ENCODE assay signal across 13 cellular contexts in the genomic region with DNA sequence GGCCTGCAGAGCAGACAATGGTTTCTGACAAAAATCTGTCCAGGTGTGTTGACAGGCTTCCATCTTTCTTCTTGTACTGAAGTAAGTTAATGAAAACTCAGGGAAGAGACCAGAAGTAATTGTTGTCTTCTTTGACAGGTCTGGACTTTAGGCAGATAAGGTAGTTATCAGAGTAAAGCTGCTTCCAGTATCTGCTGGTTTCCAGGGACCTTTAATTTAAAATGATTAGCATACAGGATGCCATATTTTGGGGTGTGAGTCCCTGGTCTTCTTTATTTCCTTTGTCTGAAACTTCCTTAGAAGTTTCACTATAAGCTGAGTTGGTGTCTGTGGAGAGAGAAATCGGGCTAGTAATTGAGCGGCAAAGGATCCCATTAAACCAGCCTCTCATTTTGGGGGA. TPM values are rescaled to one million over a fixed set of nuclear protein-coding genes. Genes with fewer than 3 reads are reported as not detected.
A peak's percentile ranks its signal among the peaks of the same experiment; 100 is the strongest.
DNase-seq lines count a peak whose midpoint lies in the region; ATAC-seq, FAIRE-seq and TF ChIP-seq lines count a peak whose summit lies in the region.
"Had no signal": no experiment of that assay in that cellular context is flagged by ENCODE, and none has a peak within 500 bp of the region (broad histone marks: within the 10 kb centered on the region; RNA-seq: fewer than 3 reads in every experiment).

No MANE protein-coding gene starts in this region.

- H3K27ac Mint-ChIP-seq in activated naive CD8-positive, alpha-beta T cell: peak overlapping the region; percentile 99

- no peaks in the 10 kb centered on the region for H4K20me1 ChIP-seq in keratinocyte (ENCODE audit: control insufficient read depth, extremely low read depth, insufficient read depth, low read length)

- peak overlapping the region; percentile 96 for H3K9ac ChIP-seq in keratinocyte (ENCODE audit: control insufficient read depth, extremely low read depth, insufficient read depth, low read length)

- ATAC-seq in heart right ventricle: no peak
- no peak for ATAC-seq in left ventricle myocardium superior
- ATAC-seq in HG03280 (IDR thresholded peaks at IDR 0.05; ENCODE audit: unreplicated experiment): no peak
- no peak for ATAC-seq in HG02885 (IDR thresholded peaks at IDR 0.05; ENCODE audit: poor library complexity, unreplicated experiment)

- peaks cover 0 to 17% (median 0%) of the 10 kb centered on the region in 9 donors for H3K36me3 ChIP-seq in heart right ventricle
- H3K36me3 ChIP-seq in keratinocyte (ENCODE audit: control insufficient read depth in 2 of 2, extremely low read depth in 1 of 2, insufficient read depth in 2 of 2, low read length in 2 of 2): peaks cover 0 to 2% of the 10 kb centered on the region in 2 experiments
- peaks cover 5% of the 10 kb centered on the region for H3K36me3 ChIP-seq in thymus (ENCODE audit: control insufficient read depth, insufficient read depth)
- H3K36me3 ChIP-seq in effector memory CD4-positive, alpha-beta T cell (ENCODE audit: control insufficient read depth, insufficient read depth, low read length): no peaks in the 10 kb centered on the region

- H3K4me3 ChIP-seq in heart right ventricle: peak overlapping the region in 9 of 10 donors; percentile 73 to 100 (median 87)
- H3K4me3 ChIP-seq in keratinocyte (ENCODE audit: control insufficient read depth in 2 of 3, extremely low read depth in 1 of 3, insufficient read depth in 2 of 3, low read depth in 1 of 3, low read length in 3 of 3): peak overlapping the region; percentile 66 to 100 (median 97)
- H3K4me3 ChIP-seq in thymus (ENCODE audit: low read length): peak overlapping the region; percentile 73
- no peak overlapping the region for H3K4me3 ChIP-seq in effector memory CD4-positive, alpha-beta T cell (ENCODE audit: insufficient read depth, low read depth, low read length, poor library complexity, severe bottlenecking)

- no peaks in the 10 kb centered on the region for H3K27me3 Mint-ChIP-seq in activated naive CD8-positive, alpha-beta T cell

- H3K4me3 Mint-ChIP-seq in activated naive CD8-positive, alpha-beta T cell: peak overlapping the region; percentile 99

- H3K9me3 ChIP-seq in heart right ventricle: no peaks in the 10 kb centered on the region
- H3K9me3 ChIP-seq in keratinocyte (ENCODE audit: control insufficient read depth, low read depth, low read length): no peaks in the 10 kb centered on the region
- no peaks in the 10 kb centered on the region for H3K9me3 ChIP-seq in thymus (ENCODE audit: control insufficient read depth)
- H3K9me3 ChIP-seq in effector memory CD4-positive, alpha-beta T cell (ENCODE audit: control insufficient read depth, low read length): no peaks in the 10 kb centered on the region

- H3K27ac ChIP-seq in heart right ventricle (peak overlapping the region in 1 of 10 donors; percentile 94), keratinocyte (ENCODE audit: control insufficient read depth, insufficient read depth, low read length) (peak overlapping the region; percentile 87), thymus (ENCODE audit: low read depth) (no peak overlapping the region)
- H3K27ac ChIP-seq in effector memory CD4-positive, alpha-beta T cell (ENCODE audit: insufficient read depth, low read length, poor library complexity, severe bottlenecking): no peak overlapping the region

- H3K4me1 Mint-ChIP-seq in activated naive CD8-positive, alpha-beta T cell (ENCODE audit: low read depth): peaks cover 42% of the 10 kb centered on the region

- peaks cover 56% of the 10 kb centered on the region for H3K79me2 ChIP-seq in keratinocyte (ENCODE audit: control insufficient read depth, insufficient read depth, low read length)

- no peaks in the 10 kb centered on the region for H3K9me3 Mint-ChIP-seq in activated naive CD8-positive, alpha-beta T cell (ENCODE audit: low read depth)

- no peak overlapping the region for H2AFZ ChIP-seq in keratinocyte (ENCODE audit: control insufficient read depth, low read length)

- TF ChIP-seq CTCF in heart right ventricle (IDR thresholded peaks at IDR 0.05) (no peak), keratinocyte (optimal IDR thresholded peaks at IDR 0.05 in 1 of 3, IDR thresholded peaks at IDR 0.05 in 1 of 3, conservative IDR thresholded peaks at IDR 0.05 in 1 of 3; ENCODE audit: extremely low read depth in 1 of 3, insufficient read depth in 2 of 3, low read length in 3 of 3) (no peak)

- WGBS in heart right ventricle, 2 donors: 90 to 95% methylated on average over 2 of the region's 2 CpGs
- WGBS in thymus: 99% methylated on average over 2 of the region's 2 CpGs

- H3K4me2 ChIP-seq in keratinocyte (ENCODE audit: control insufficient read depth, extremely low read depth, insufficient read depth, low read depth, low read length): peak overlapping the region; percentile 93

- H3K4me1 ChIP-seq in heart right ventricle (peaks cover 7 to 49% (median 38%) of the 10 kb centered on the region in 9 donors), keratinocyte (ENCODE audit: control insufficient read depth, extremely low read depth, insufficient read depth, low read length) (peaks cover 25% of the 10 kb centered on the region), thymus (ENCODE audit: control insufficient read depth, insufficient read depth, low read length) (peaks cover 18% of the 10 kb centered on the region)
- H3K4me1 ChIP-seq in effector memory CD4-positive, alpha-beta T cell (ENCODE audit: control insufficient read depth, insufficient read depth, low read length, poor library complexity, severe bottlenecking): peaks cover 24% of the 10 kb centered on the region

- intact Hi-C loops in heart right ventricle (cut with DNase I) (loop anchor here in 3 of 10 donors (5.0 kb wide), 1 partner anchor 47 kb away; a partner anchor contains a TSS), left ventricle myocardium superior (cut with micrococcal nuclease) (loop anchor here (2.0 kb wide), 1 partner anchor 45 kb away; a partner anchor contains a TSS)

- dilution Hi-C loops in keratinocyte (cut with MboI; ENCODE audit: extremely low pct_ligation_motif_present, low sequenced_read_pairs): no loop called here

- peaks cover 2% of the 10 kb centered on the region for H3K36me3 Mint-ChIP-seq in activated naive CD8-positive, alpha-beta T cell

- DNase-seq in heart right ventricle (no peak), left ventricle myocardium superior (no peak), keratinocyte (ENCODE audit: low read depth, low spot score) (no peak)
- DNase-seq in effector memory CD4-positive, alpha-beta T cell: no peak
- DNase-seq: activated effector memory CD4-positive, alpha-beta T cell treated with anti-CD3 and anti-CD28 coated beads, Interleukin-2, amount 50 U/mL, for 16 hours; DMS79; NCI-H345 had no signal

- H3K9me1 ChIP-seq in keratinocyte (ENCODE audit: control insufficient read depth, extremely low read depth, insufficient read depth, low read length): no peaks in the 10 kb centered on the region

- no peaks in the 10 kb centered on the region for H3K27me3 ChIP-seq in heart right ventricle
- H3K27me3 ChIP-seq in keratinocyte (ENCODE audit: control insufficient read depth, extremely low read depth, insufficient read depth, low read length): no peaks in the 10 kb centered on the region
- H3K27me3 ChIP-seq in thymus (ENCODE audit: control insufficient read depth, insufficient read depth): no peaks in the 10 kb centered on the region
- H3K27me3 ChIP-seq in effector memory CD4-positive, alpha-beta T cell (replicated peaks; ENCODE audit: control insufficient read depth, insufficient read depth, low read length, poor library complexity, severe bottlenecking): no peaks in the 10 kb centered on the region

- no peak for FAIRE-seq in keratinocyte (lab: Jason Lieb, UNC)

RNA-seq across cellular contexts. Expression of a gene that starts 1.5 kb away (rescaled TPM):
- total RNA-seq in heart right ventricle (100 to 1,000 TPM in 1 of 10 donors, 10 to 100 TPM in 9; 58.7 to 103 (median 69.0) TPM), left ventricle myocardium superior (65.6 TPM)
- polyA plus RNA-seq in heart right ventricle (100 to 1,000 TPM in 1 of 2 donors, 10 to 100 TPM in 1; 45.4 to 105 TPM), keratinocyte (92.8 to 101 TPM (median 93.6 TPM) in 3 replicates), thymus (61.4 TPM)
- polyA plus RNA-seq in keratinocyte (2011; ENCODE audit: low read depth): 43.9 TPM
- polyA plus RNA-seq in keratinocyte (2011; cell fraction: cytosol; rRNA removed): 66.7 and 104 TPM in 2 replicates
- 148 and 161 TPM in 2 replicates for polyA plus RNA-seq in keratinocyte (2011; cell fraction: nucleus; rRNA removed)
- polyA plus RNA-seq in keratinocyte (2012; ENCODE audit: low replicate concordance): 73.1 and 83.4 TPM in 2 replicates
- 122 to 145 TPM (median 133 TPM) in 3 replicates for polyA minus RNA-seq in keratinocyte
- 82.5 TPM for polyA minus RNA-seq in keratinocyte (2011; cell fraction: cytosol; rRNA and poly(A)+ RNA removed)
- polyA minus RNA-seq in keratinocyte (2011; cell fraction: nucleus; rRNA and poly(A)+ RNA removed): 69.2 and 87.1 TPM in 2 replicates

RNA-seq across cellular contexts. Expression of a gene that starts 1.8 kb away (rescaled TPM):
- total RNA-seq in heart right ventricle (1 to 10 TPM; 5.2 to 9.7 (median 8.4) TPM), left ventricle myocardium superior (8.8 TPM)
- polyA plus RNA-seq in heart right ventricle (10 to 100 TPM in 1 of 2 donors, 1 to 10 TPM in 1; 5.2 to 18.3 TPM), keratinocyte (16.3 to 21.8 TPM (median 19.3 TPM) in 3 replicates), thymus (13.3 TPM)
- 21.2 TPM for polyA plus RNA-seq in keratinocyte (2011; ENCODE audit: low read depth)
- 15.3 and 18.0 TPM in 2 replicates for polyA plus RNA-seq in keratinocyte (2011; cell fraction: cytosol; rRNA removed)
- 15.3 and 16.4 TPM in 2 replicates for polyA plus RNA-seq in keratinocyte (2011; cell fraction: nucleus; rRNA removed)
- polyA plus RNA-seq in keratinocyte (2012; ENCODE audit: low replicate concordance): 15.8 and 21.1 TPM in 2 replicates
- 1.8 to 6.7 TPM (median 5.9 TPM) in 3 replicates for polyA minus RNA-seq in keratinocyte
- polyA minus RNA-seq in keratinocyte (2011; cell fraction: cytosol; rRNA and poly(A)+ RNA removed): 10.9 TPM
- polyA minus RNA-seq in keratinocyte (2011; cell fraction: nucleus; rRNA and poly(A)+ RNA removed): 3.1 and 4.2 TPM in 2 replicates

RNA-seq across cellular contexts. Expression of a gene that starts 27.4 kb away (rescaled TPM):
- total RNA-seq in heart right ventricle (10 to 100 TPM; 69.8 to 99.0 (median 77.5) TPM), left ventricle myocardium superior (76.8 TPM)
- polyA plus RNA-seq in heart right ventricle (10 to 100 TPM; 76.8 to 93.7 TPM), keratinocyte (59.1 to 88.2 TPM (median 76.0 TPM) in 3 replicates), thymus (198 TPM)
- 39.6 TPM for polyA plus RNA-seq in keratinocyte (2011; ENCODE audit: low read depth)
- polyA plus RNA-seq in keratinocyte (2011; cell fraction: cytosol; rRNA removed): 48.8 and 72.9 TPM in 2 replicates
- 35.0 and 38.0 TPM in 2 replicates for polyA plus RNA-seq in keratinocyte (2011; cell fraction: nucleus; rRNA removed)
- 79.8 and 96.0 TPM in 2 replicates for polyA plus RNA-seq in keratinocyte (2012; ENCODE audit: low replicate concordance)
- polyA minus RNA-seq in keratinocyte: 5.1 to 10.0 TPM (median 6.5 TPM) in 3 replicates
- 43.4 TPM for polyA minus RNA-seq in keratinocyte (2011; cell fraction: cytosol; rRNA and poly(A)+ RNA removed)
- polyA minus RNA-seq in keratinocyte (2011; cell fraction: nucleus; rRNA and poly(A)+ RNA removed): 10.6 and 13.4 TPM in 2 replicates

RNA-seq across cellular contexts. Expression of a gene that starts 37.8 kb away (rescaled TPM):
- total RNA-seq in heart right ventricle: not detected
- polyA plus RNA-seq in heart right ventricle: not detected
- not detected for total RNA-seq in left ventricle myocardium superior
- not detected in 3 replicates for polyA plus RNA-seq in keratinocyte
- polyA plus RNA-seq in keratinocyte (2011; ENCODE audit: low read depth): not detected
- polyA plus RNA-seq in keratinocyte (2011; cell fraction: cytosol; rRNA removed): not detected in 2 replicates
- polyA plus RNA-seq in keratinocyte (2011; cell fraction: nucleus; rRNA removed): not detected in 2 replicates
- 0.17 TPM in 1 of 2 replicates, not detected in the other for polyA plus RNA-seq in keratinocyte (2012; ENCODE audit: low replicate concordance)
- polyA minus RNA-seq in keratinocyte: not detected in 3 replicates
- not detected for polyA minus RNA-seq in keratinocyte (2011; cell fraction: cytosol; rRNA and poly(A)+ RNA removed)
- polyA minus RNA-seq in keratinocyte (2011; cell fraction: nucleus; rRNA and poly(A)+ RNA removed): not detected in 2 replicates
- polyA plus RNA-seq in thymus: 0.02 TPM
- total RNA-seq: mononuclear cell, urinary bladder had no signal
- polyA plus RNA-seq: urinary bladder had no signal

RNA-seq across cellular contexts. Expression of a gene that starts 45.9 kb away (rescaled TPM):
- 10 to 100 TPM; 32.6 to 56.5 (median 41.6) TPM for total RNA-seq in heart right ventricle
- polyA plus RNA-seq in heart right ventricle: 10 to 100 TPM; 22.3 to 31.6 TPM
- total RNA-seq in left ventricle myocardium superior: 47.8 TPM
- 78.8 to 94.6 TPM (median 79.3 TPM) in 3 replicates for polyA plus RNA-seq in keratinocyte
- polyA plus RNA-seq in keratinocyte (2011; ENCODE audit: low read depth): 20.0 TPM
- 42.1 and 51.9 TPM in 2 replicates for polyA plus RNA-seq in keratinocyte (2011; cell fraction: cytosol; rRNA removed)
- polyA plus RNA-seq in keratinocyte (2011; cell fraction: nucleus; rRNA removed): 138 and 141 TPM in 2 replicates
- 49.6 and 67.7 TPM in 2 replicates for polyA plus RNA-seq in keratinocyte (2012; ENCODE audit: low replicate concordance)
- polyA minus RNA-seq in keratinocyte: 134 to 174 TPM (median 153 TPM) in 3 replicates
- polyA minus RNA-seq in keratinocyte (2011; cell fraction: cytosol; rRNA and poly(A)+ RNA removed): 51.8 TPM
- polyA minus RNA-seq in keratinocyte (2011; cell fraction: nucleus; rRNA and poly(A)+ RNA removed): 135 and 254 TPM in 2 replicates
- 21.0 TPM for polyA plus RNA-seq in thymus
